ENCODE assay signal across 18 cellular contexts in genomic region chr3:115475178-115476041, GRCh38.
DNase-seq lines count a peak whose midpoint lies in the region; ATAC-seq and TF ChIP-seq lines count a peak whose summit lies in the region.
"Had no signal": no experiment of that assay in that cellular context is flagged by ENCODE, and none has a peak within 500 bp of the region (broad histone marks: within the 10 kb centered on the region; RNA-seq: fewer than 3 reads in every experiment).

No MANE protein-coding gene starts in this region.

- no peak overlapping the region for H3K9ac ChIP-seq in mesendoderm (ENCODE audit: low read length)

- intact Hi-C loops in heart left ventricle (cut with DNase I) (no loop called here), left cardiac atrium (cut with DNase I) (no loop called here)

- TF ChIP-seq CTCF in heart left ventricle (IDR thresholded peaks at IDR 0.05) (no peak), GM13976 (IDR thresholded peaks at IDR 0.05; ENCODE audit: borderline replicate concordance, control extremely low read depth, extremely low read depth, insufficient read depth, missing control alignments) (no peak)

- H4K5ac ChIP-seq in mesendoderm (ENCODE audit: low read length), result no peak overlapping the region

- H4K8ac ChIP-seq in mesendoderm (ENCODE audit: low read depth, low read length), result no peak overlapping the region

- no peaks in the 10 kb centered on the region for H3K79me2 ChIP-seq in mesendoderm (ENCODE audit: control insufficient read depth, insufficient read depth, low read length)

- H3K36me3 ChIP-seq in heart left ventricle (no peaks in the 10 kb centered on the region), mesendoderm (ENCODE audit: control insufficient read depth, insufficient read depth, low read length) (no peaks in the 10 kb centered on the region)
- H3K36me3 ChIP-seq: MG63 had no signal

- H3K56ac ChIP-seq in mesendoderm (ENCODE audit: low read length), result no peak overlapping the region

- H3K27me3 ChIP-seq in heart left ventricle (no peaks in the 10 kb centered on the region), mesendoderm (ENCODE audit: insufficient read depth, low read length, poor library complexity) (no peaks in the 10 kb centered on the region)
- H3K27me3 ChIP-seq: MG63 had no signal

- no peak overlapping the region for H3K4ac ChIP-seq in mesendoderm (ENCODE audit: low read depth, low read length)

- no peak overlapping the region for H3K18ac ChIP-seq in mesendoderm (ENCODE audit: low read length)

- no peak overlapping the region for H2BK15ac ChIP-seq in mesendoderm (replicated peaks; ENCODE audit: low read depth)

- TF ChIP-seq POLR2A in heart left ventricle (IDR thresholded peaks at IDR 0.05), result no peak

- no peak overlapping the region for H2AK5ac ChIP-seq in mesendoderm (ENCODE audit: low read length)

- WGBS in heart left ventricle, 4 donors, result 40 to 51% (median 47%) methylated on average over 9 of the region's 9 CpGs
- no CpG with 5 or more reads among the region's 9 CpGs for WGBS in mesendoderm (ENCODE audit: extremely low coverage, insufficient coverage, low lambda C conversion rate)

- peak in 3 of 5 donors; percentile 7 to 26 (median 22) for DNase-seq in heart left ventricle
- no peak for DNase-seq in left cardiac atrium
- peak; percentile 64 for DNase-seq in cerebellar cortex (ENCODE audit: low spot score)
- peak; percentile 59 for DNase-seq in mesendoderm
- DNase-seq in ecto neural progenitor cell (ENCODE audit: low spot score), result no peak
- no peak for DNase-seq in GM13976 (ENCODE audit: low spot score)
- DNase-seq in NCI-H2196 treated with DMSO at 0.1 percent for 48 hours (lab: John Stamatoyannopoulos, UW; ENCODE audit: unreplicated experiment), result no peak
- DNase-seq: DND-41, GDM1, Karpas-422, MG63, NCI-H1092 treated with DMSO at 0.1 percent for 48 hours, NCI-H1694, NCI-H345, NCI-H748 treated with DMSO at 0.1 percent for 48 hours, PC-3 had no signal

- H3K27ac ChIP-seq in heart left ventricle (no peak overlapping the region), mesendoderm (ENCODE audit: low read depth, low read length) (no peak overlapping the region)
- H3K27ac ChIP-seq: SK-N-MC had no signal

- no peaks in the 10 kb centered on the region for H3K79me1 ChIP-seq in mesendoderm (ENCODE audit: low read length)

- in situ Hi-C loops in GM13976 (cut with MboI; ENCODE audit: low sequenced_read_pairs, unreplicated experiment), result no loop called here

- H2BK120ac ChIP-seq in mesendoderm (ENCODE audit: low read depth, low read length), result no peak overlapping the region

- no peak overlapping the region for H3K23ac ChIP-seq in mesendoderm (ENCODE audit: low read length)

- peaks cover 0 to 6% (median 0%) of the 10 kb centered on the region in 12 donors for H3K4me1 ChIP-seq in heart left ventricle
- H3K4me1 ChIP-seq in mesendoderm (ENCODE audit: control insufficient read depth, low read depth, low read length), result peaks cover 7% of the 10 kb centered on the region

- ATAC-seq in heart left ventricle (peak; percentile 61 to 89 (median 74)), left cardiac atrium (no peak), GM19452 (IDR thresholded peaks at IDR 0.05; ENCODE audit: unreplicated experiment) (no peak)
- ATAC-seq: PC-3 had no signal

- H3K4me2 ChIP-seq in mesendoderm (ENCODE audit: low read length), result no peak overlapping the region

- H3K9me3 ChIP-seq in heart left ventricle, result no peaks in the 10 kb centered on the region
- H3K9me3 ChIP-seq: MG63 had no signal

- no peak overlapping the region for H2BK5ac ChIP-seq in mesendoderm (ENCODE audit: low read length)

- H3K4me3 ChIP-seq in heart left ventricle (no peak overlapping the region), mesendoderm (ENCODE audit: low read length) (no peak overlapping the region)
- H3K4me3 ChIP-seq: MG63, SK-N-MC had no signal

Comparison
In these comparisons a context has a peak if more than half of its experiments do, and no peak if none do; other contexts are left out.
1. ATAC-seq: peak in heart left ventricle (4 of 4); none in left cardiac atrium (0 of 2) and GM19452 (single experiment).
2. DNase-seq: peak in heart left ventricle (3 of 5), cerebellar cortex (single experiment) and mesendoderm (single experiment); none in left cardiac atrium (single experiment), ecto neural progenitor cell (single experiment), GM13976 (single experiment) and NCI-H2196 treated with DMSO at 0.1 percent for 48 hours (single experiment).